1 cellular context compared by ENCODE assay signal in the genomic region with DNA sequence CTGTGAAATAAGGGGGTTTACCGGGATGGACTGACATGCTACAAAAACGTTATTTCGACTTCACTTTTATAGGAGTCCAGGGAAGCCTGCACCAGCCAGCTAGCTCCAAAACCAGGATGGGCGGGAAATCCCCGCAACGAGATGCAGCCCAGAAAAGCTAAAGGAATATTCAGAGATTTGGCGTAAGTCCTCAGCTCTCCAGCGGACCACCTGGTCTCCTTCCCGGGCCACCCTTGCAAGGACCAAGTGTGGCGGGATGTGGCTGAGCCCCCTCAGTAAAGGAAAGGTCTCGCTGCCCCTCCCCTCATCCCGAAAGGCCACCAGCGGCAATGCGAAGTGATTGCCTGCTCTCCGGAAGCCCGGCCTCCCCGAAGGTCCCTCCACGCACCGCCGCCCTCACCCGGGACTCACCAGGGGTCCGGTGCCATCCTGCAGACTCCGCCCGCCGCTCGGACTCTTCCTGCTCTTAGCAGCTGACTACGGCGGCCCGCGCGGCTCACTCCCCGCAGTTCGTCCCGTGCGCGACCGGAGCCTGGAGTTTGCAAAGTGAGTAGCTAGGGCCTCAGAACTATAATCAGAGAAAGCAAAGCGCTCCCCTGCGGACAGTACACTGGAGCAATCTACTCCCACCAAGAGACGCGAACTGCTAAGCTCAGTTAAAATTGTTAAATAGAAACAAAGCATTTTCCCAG.
TF ChIP-seq lines count a peak whose summit lies in the region.

A gene with protein sequence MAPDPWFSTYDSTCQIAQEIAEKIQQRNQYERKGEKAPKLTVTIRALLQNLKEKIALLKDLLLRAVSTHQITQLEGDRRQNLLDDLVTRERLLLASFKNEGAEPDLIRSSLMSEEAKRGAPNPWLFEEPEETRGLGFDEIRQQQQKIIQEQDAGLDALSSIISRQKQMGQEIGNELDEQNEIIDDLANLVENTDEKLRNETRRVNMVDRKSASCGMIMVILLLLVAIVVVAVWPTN (minus strand): TSS at position 440 of the 692 bp plus-strand sequence. CDS start 12 bp downstream, at position 428.

TF ChIP-seq in WTC11, 78 proteins besides CTCF, POLR2A, EP300 and RAD21 (continued from another document and continues in another):
- TF ChIP-seq, protein P1, sequence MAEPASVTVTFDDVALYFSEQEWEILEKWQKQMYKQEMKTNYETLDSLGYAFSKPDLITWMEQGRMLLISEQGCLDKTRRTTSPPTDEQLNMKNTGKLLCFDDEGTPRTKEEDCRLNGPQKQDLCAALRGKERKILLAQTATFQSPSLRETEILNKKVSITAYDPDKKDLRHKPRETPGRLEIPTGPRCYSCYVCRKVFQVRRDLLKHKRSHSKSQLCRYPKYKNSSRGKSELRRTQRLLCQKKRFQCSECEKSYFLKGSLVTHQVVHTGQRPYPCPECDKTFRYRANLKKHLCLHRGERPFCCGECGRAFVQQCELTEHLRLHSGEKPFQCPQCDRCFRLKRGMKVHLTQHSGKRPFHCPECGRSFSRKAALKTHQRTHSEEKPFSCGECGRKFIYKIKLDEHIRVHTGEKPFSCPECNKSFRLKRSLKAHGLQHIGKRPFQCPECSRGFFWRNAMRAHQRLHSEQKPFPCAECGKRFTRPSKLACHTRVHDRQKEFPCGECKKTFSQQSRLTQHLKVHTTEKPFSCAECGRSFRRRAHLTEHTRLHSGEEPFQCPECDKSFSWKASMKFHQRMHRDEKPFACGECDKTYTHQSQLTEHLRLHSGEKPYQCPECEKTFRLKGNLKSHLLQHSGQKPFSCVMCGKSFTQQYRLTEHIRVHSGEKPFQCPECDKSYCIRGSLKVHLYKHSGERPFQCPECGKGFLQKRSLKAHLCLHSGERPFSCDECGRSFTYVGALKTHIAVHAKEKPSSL (CRISPR knock-in tag; conservative IDR thresholded peaks at IDR 0.05), result no peak
- TF ChIP-seq, protein P2, sequence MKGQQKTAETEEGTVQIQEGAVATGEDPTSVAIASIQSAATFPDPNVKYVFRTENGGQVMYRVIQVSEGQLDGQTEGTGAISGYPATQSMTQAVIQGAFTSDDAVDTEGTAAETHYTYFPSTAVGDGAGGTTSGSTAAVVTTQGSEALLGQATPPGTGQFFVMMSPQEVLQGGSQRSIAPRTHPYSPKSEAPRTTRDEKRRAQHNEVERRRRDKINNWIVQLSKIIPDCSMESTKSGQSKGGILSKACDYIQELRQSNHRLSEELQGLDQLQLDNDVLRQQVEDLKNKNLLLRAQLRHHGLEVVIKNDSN (CRISPR knock-in tag; IDR thresholded peaks at IDR 0.05), result peak; percentile 72; the same call in 1 of the 2 replicates
- TF ChIP-seq ELF4 (CRISPR knock-in tag; IDR thresholded peaks at IDR 0.05; ENCODE audit: low read depth), result no peak
- peak; percentile 37; the same call in 1 of the 2 replicates for TF ChIP-seq SP1 (CRISPR knock-in tag; conservative IDR thresholded peaks at IDR 0.05)
- TF ChIP-seq GABPB1 (CRISPR knock-in tag; IDR thresholded peaks at IDR 0.05), result no peak
- no peak for TF ChIP-seq ZNF396 (CRISPR knock-in tag; IDR thresholded peaks at IDR 0.05; ENCODE audit: borderline replicate concordance)
- TF ChIP-seq NFE2L1 (CRISPR knock-in tag; IDR thresholded peaks at IDR 0.05), result no peak
- TF ChIP-seq SMAD3 (CRISPR knock-in tag; IDR thresholded peaks at IDR 0.05; ENCODE audit: borderline replicate concordance), result no peak
- TF ChIP-seq, protein P3, sequence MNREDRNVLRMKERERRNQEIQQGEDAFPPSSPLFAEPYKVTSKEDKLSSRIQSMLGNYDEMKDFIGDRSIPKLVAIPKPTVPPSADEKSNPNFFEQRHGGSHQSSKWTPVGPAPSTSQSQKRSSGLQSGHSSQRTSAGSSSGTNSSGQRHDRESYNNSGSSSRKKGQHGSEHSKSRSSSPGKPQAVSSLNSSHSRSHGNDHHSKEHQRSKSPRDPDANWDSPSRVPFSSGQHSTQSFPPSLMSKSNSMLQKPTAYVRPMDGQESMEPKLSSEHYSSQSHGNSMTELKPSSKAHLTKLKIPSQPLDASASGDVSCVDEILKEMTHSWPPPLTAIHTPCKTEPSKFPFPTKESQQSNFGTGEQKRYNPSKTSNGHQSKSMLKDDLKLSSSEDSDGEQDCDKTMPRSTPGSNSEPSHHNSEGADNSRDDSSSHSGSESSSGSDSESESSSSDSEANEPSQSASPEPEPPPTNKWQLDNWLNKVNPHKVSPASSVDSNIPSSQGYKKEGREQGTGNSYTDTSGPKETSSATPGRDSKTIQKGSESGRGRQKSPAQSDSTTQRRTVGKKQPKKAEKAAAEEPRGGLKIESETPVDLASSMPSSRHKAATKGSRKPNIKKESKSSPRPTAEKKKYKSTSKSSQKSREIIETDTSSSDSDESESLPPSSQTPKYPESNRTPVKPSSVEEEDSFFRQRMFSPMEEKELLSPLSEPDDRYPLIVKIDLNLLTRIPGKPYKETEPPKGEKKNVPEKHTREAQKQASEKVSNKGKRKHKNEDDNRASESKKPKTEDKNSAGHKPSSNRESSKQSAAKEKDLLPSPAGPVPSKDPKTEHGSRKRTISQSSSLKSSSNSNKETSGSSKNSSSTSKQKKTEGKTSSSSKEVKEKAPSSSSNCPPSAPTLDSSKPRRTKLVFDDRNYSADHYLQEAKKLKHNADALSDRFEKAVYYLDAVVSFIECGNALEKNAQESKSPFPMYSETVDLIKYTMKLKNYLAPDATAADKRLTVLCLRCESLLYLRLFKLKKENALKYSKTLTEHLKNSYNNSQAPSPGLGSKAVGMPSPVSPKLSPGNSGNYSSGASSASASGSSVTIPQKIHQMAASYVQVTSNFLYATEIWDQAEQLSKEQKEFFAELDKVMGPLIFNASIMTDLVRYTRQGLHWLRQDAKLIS (CRISPR knock-in tag; IDR thresholded peaks at IDR 0.05; ENCODE audit: borderline replicate concordance), result no peak
- no peak for TF ChIP-seq EMX1 (CRISPR knock-in tag; IDR thresholded peaks at IDR 0.05)
- no peak for TF ChIP-seq TCF7 (CRISPR knock-in tag; IDR thresholded peaks at IDR 0.05; ENCODE audit: low read depth)
- TF ChIP-seq, protein P4, sequence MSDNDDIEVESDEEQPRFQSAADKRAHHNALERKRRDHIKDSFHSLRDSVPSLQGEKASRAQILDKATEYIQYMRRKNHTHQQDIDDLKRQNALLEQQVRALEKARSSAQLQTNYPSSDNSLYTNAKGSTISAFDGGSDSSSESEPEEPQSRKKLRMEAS (CRISPR knock-in tag; IDR thresholded peaks at IDR 0.05), result peak; percentile 73; the same call in 1 of the 2 replicates
- TF ChIP-seq, protein P5, sequence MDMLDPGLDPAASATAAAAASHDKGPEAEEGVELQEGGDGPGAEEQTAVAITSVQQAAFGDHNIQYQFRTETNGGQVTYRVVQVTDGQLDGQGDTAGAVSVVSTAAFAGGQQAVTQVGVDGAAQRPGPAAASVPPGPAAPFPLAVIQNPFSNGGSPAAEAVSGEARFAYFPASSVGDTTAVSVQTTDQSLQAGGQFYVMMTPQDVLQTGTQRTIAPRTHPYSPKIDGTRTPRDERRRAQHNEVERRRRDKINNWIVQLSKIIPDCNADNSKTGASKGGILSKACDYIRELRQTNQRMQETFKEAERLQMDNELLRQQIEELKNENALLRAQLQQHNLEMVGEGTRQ (CRISPR knock-in tag; IDR thresholded peaks at IDR 0.05), result peak; percentile 81
- no peak for TF ChIP-seq IRF2 (CRISPR knock-in tag; IDR thresholded peaks at IDR 0.05; ENCODE audit: borderline replicate concordance, low read depth)
- no peak for TF ChIP-seq NR2C2 (CRISPR knock-in tag; IDR thresholded peaks at IDR 0.05)
- TF ChIP-seq, protein P6, sequence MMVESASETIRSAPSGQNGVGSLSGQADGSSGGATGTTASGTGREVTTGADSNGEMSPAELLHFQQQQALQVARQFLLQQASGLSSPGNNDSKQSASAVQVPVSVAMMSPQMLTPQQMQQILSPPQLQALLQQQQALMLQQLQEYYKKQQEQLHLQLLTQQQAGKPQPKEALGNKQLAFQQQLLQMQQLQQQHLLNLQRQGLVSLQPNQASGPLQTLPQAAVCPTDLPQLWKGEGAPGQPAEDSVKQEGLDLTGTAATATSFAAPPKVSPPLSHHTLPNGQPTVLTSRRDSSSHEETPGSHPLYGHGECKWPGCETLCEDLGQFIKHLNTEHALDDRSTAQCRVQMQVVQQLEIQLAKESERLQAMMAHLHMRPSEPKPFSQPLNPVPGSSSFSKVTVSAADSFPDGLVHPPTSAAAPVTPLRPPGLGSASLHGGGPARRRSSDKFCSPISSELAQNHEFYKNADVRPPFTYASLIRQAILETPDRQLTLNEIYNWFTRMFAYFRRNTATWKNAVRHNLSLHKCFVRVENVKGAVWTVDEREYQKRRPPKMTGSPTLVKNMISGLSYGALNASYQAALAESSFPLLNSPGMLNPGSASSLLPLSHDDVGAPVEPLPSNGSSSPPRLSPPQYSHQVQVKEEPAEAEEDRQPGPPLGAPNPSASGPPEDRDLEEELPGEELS (CRISPR knock-in tag; IDR thresholded peaks at IDR 0.05), result peak; percentile 57; the same call in 1 of the 2 replicates
- TF ChIP-seq NR1H2 (CRISPR knock-in tag; IDR thresholded peaks at IDR 0.05), result no peak
- TF ChIP-seq, protein P7, sequence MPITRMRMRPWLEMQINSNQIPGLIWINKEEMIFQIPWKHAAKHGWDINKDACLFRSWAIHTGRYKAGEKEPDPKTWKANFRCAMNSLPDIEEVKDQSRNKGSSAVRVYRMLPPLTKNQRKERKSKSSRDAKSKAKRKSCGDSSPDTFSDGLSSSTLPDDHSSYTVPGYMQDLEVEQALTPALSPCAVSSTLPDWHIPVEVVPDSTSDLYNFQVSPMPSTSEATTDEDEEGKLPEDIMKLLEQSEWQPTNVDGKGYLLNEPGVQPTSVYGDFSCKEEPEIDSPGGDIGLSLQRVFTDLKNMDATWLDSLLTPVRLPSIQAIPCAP (CRISPR knock-in tag; IDR thresholded peaks at IDR 0.05), result no peak
- TF ChIP-seq, protein P8, sequence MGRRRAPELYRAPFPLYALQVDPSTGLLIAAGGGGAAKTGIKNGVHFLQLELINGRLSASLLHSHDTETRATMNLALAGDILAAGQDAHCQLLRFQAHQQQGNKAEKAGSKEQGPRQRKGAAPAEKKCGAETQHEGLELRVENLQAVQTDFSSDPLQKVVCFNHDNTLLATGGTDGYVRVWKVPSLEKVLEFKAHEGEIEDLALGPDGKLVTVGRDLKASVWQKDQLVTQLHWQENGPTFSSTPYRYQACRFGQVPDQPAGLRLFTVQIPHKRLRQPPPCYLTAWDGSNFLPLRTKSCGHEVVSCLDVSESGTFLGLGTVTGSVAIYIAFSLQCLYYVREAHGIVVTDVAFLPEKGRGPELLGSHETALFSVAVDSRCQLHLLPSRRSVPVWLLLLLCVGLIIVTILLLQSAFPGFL (CRISPR knock-in tag; IDR thresholded peaks at IDR 0.05; ENCODE audit: borderline replicate concordance), result no peak
- TF ChIP-seq, protein P9, sequence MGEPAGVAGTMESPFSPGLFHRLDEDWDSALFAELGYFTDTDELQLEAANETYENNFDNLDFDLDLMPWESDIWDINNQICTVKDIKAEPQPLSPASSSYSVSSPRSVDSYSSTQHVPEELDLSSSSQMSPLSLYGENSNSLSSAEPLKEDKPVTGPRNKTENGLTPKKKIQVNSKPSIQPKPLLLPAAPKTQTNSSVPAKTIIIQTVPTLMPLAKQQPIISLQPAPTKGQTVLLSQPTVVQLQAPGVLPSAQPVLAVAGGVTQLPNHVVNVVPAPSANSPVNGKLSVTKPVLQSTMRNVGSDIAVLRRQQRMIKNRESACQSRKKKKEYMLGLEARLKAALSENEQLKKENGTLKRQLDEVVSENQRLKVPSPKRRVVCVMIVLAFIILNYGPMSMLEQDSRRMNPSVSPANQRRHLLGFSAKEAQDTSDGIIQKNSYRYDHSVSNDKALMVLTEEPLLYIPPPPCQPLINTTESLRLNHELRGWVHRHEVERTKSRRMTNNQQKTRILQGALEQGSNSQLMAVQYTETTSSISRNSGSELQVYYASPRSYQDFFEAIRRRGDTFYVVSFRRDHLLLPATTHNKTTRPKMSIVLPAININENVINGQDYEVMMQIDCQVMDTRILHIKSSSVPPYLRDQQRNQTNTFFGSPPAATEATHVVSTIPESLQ (CRISPR knock-in tag; IDR thresholded peaks at IDR 0.05), result no peak
- TF ChIP-seq, protein P10, sequence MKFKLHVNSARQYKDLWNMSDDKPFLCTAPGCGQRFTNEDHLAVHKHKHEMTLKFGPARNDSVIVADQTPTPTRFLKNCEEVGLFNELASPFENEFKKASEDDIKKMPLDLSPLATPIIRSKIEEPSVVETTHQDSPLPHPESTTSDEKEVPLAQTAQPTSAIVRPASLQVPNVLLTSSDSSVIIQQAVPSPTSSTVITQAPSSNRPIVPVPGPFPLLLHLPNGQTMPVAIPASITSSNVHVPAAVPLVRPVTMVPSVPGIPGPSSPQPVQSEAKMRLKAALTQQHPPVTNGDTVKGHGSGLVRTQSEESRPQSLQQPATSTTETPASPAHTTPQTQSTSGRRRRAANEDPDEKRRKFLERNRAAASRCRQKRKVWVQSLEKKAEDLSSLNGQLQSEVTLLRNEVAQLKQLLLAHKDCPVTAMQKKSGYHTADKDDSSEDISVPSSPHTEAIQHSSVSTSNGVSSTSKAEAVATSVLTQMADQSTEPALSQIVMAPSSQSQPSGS (CRISPR knock-in tag; IDR thresholded peaks at IDR 0.05; ENCODE audit: borderline replicate concordance, low read depth), result no peak
- TF ChIP-seq FOXK1 (CRISPR knock-in tag; IDR thresholded peaks at IDR 0.05), result no peak; the same call in 1 of the 2 replicates
- no peak for TF ChIP-seq TEAD4 (CRISPR knock-in tag; IDR thresholded peaks at IDR 0.05)
- no peak for TF ChIP-seq ZNF232 (CRISPR knock-in tag; IDR thresholded peaks at IDR 0.05)
- no peak for TF ChIP-seq GTF2I (CRISPR knock-in tag; conservative IDR thresholded peaks at IDR 0.05)
- TF ChIP-seq CREB1 (CRISPR knock-in tag; IDR thresholded peaks at IDR 0.05), result no peak; the same call in 1 of the 2 replicates
- TF ChIP-seq, protein P11, sequence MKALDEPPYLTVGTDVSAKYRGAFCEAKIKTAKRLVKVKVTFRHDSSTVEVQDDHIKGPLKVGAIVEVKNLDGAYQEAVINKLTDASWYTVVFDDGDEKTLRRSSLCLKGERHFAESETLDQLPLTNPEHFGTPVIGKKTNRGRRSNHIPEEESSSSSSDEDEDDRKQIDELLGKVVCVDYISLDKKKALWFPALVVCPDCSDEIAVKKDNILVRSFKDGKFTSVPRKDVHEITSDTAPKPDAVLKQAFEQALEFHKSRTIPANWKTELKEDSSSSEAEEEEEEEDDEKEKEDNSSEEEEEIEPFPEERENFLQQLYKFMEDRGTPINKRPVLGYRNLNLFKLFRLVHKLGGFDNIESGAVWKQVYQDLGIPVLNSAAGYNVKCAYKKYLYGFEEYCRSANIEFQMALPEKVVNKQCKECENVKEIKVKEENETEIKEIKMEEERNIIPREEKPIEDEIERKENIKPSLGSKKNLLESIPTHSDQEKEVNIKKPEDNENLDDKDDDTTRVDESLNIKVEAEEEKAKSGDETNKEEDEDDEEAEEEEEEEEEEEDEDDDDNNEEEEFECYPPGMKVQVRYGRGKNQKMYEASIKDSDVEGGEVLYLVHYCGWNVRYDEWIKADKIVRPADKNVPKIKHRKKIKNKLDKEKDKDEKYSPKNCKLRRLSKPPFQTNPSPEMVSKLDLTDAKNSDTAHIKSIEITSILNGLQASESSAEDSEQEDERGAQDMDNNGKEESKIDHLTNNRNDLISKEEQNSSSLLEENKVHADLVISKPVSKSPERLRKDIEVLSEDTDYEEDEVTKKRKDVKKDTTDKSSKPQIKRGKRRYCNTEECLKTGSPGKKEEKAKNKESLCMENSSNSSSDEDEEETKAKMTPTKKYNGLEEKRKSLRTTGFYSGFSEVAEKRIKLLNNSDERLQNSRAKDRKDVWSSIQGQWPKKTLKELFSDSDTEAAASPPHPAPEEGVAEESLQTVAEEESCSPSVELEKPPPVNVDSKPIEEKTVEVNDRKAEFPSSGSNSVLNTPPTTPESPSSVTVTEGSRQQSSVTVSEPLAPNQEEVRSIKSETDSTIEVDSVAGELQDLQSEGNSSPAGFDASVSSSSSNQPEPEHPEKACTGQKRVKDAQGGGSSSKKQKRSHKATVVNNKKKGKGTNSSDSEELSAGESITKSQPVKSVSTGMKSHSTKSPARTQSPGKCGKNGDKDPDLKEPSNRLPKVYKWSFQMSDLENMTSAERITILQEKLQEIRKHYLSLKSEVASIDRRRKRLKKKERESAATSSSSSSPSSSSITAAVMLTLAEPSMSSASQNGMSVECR (CRISPR knock-in tag; IDR thresholded peaks at IDR 0.05; ENCODE audit: borderline replicate concordance), result peak; percentile 52; the same call in 1 of the 2 replicates
- no peak for TF ChIP-seq MYBL2 (CRISPR knock-in tag; IDR thresholded peaks at IDR 0.05)
- no peak for TF ChIP-seq ZBTB21 (CRISPR knock-in tag; IDR thresholded peaks at IDR 0.05; ENCODE audit: borderline replicate concordance)
- TF ChIP-seq JAZF1 (CRISPR knock-in tag; IDR thresholded peaks at IDR 0.05), result no peak
